ENCODE assay signal across 34 cellular contexts in the genomic region with DNA sequence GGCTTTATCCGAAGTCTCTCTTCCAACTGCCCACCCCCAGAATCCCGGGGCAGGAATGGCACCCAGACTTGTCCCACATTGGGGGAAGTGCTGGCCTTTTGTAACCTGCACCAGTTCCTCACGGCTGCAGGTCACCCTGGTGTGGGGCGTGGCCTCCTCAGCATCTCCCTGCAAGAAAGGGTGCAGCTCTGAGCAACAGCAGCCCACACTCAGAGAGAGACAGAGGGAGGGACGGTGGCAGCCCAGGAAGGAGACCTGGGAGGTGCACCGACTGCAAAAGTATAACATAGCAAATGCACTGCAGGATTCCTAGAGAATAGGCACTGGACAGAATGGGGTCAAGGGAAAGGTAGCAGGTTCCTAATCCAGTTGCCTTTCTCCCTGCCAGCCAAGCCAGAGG.
"Had no signal": no experiment of that assay in that cellular context is flagged by ENCODE, and none has a peak within 500 bp of the region (broad histone marks: within the 10 kb centered on the region; RNA-seq: fewer than 3 reads in every experiment).

No MANE protein-coding gene starts in this region.

- H3K4me1 Mint-ChIP-seq: activated naive CD4-positive, alpha-beta T cell treated with anti-CD3 and anti-CD28 coated beads, Interleukin-2, amount 50 U/mL, for 24 hours; activated naive CD8-positive, alpha-beta T cell treated with anti-CD3 and anti-CD28 coated beads, Interleukin-2, amount 50 U/mL, for 24 hours; activated T-helper 17 cell treated with anti-CD3 and anti-CD28 coated beads, Interleukin-2, amount 50 U/mL, for 72 hours; central memory CD8-positive, alpha-beta T cell had no signal

- H3K27ac Mint-ChIP-seq: activated naive CD4-positive, alpha-beta T cell treated with anti-CD3 and anti-CD28 coated beads for 36 hours; activated naive CD4-positive, alpha-beta T cell treated with anti-CD3 and anti-CD28 coated beads, Interleukin-2, amount 10 ng/mL, durations not matched to agents 7 days and 5 days; activated naive CD4-positive, alpha-beta T cell treated with anti-CD3 and anti-CD28 coated beads, Interleukin-2, amount 50 U/mL, for 24 hours; activated naive CD4-positive, alpha-beta T cell treated with anti-CD3 and anti-CD28 coated beads, Interleukin-2, amount 50 U/mL, for 72 hours; activated naive CD8-positive, alpha-beta T cell; activated naive CD8-positive, alpha-beta T cell treated with anti-CD3 and anti-CD28 coated beads for 36 hours; activated naive CD8-positive, alpha-beta T cell treated with anti-CD3 and anti-CD28 coated beads, Interleukin-2, amount 10 ng/mL, durations not matched to agents 7 days and 5 days; activated naive CD8-positive, alpha-beta T cell treated with anti-CD3 and anti-CD28 coated beads, Interleukin-2, amount 50 U/mL, for 24 hours; activated T-cell treated with anti-CD3 and anti-CD28 coated beads, Interleukin-2, amount 50 U/mL, for 24 hours; activated T-cell treated with anti-CD3 and anti-CD28 coated beads, Interleukin-2, amount 50 U/mL, for 72 hours; activated T-helper 1 cell treated with anti-CD3 and anti-CD28 coated beads, Interleukin-12 subunit alpha, Interleukin-12 subunit beta, Interleukin-2, Interleukin-4 antibody, amounts not matched to agents 30 ng/mL and 10 ng/mL and 1 ng/mL, durations not matched to agents 14 hours and 24 hours and 36 hours; activated T-helper 17 cell treated with anti-CD3 and anti-CD28 coated beads, Interleukin-2, amount 50 U/mL, for 72 hours; activated T-helper 2 cell treated with anti-CD3 and anti-CD28 coated beads, Interferon-gamma antibody, Interleukin-2, Interleukin-4, amounts not matched to agents 10 μg/mL and 5 μg/mL and 100 μg/mL, durations not matched to agents 14 hours and 24 hours and 36 hours had no signal

- H3K27me3 ChIP-seq: adrenal gland, ascending aorta, body of pancreas, brain microvascular endothelial cell had no signal

- H3K9me3 ChIP-seq: adrenal gland, ascending aorta, body of pancreas, breast epithelium had no signal

- H3K36me3 Mint-ChIP-seq: activated naive CD4-positive, alpha-beta T cell treated with anti-CD3 and anti-CD28 coated beads, Interleukin-2, amount 10 ng/mL, durations not matched to agents 7 days and 5 days; activated naive CD4-positive, alpha-beta T cell treated with anti-CD3 and anti-CD28 coated beads, Interleukin-2, amount 50 U/mL, for 24 hours; activated naive CD4-positive, alpha-beta T cell treated with anti-CD3 and anti-CD28 coated beads, Interleukin-2, amount 50 U/mL, for 72 hours; activated naive CD8-positive, alpha-beta T cell treated with anti-CD3 and anti-CD28 coated beads for 36 hours; activated naive CD8-positive, alpha-beta T cell treated with anti-CD3 and anti-CD28 coated beads, Interleukin-2, amount 10 ng/mL, durations not matched to agents 7 days and 5 days; brain had no signal

- H3K9me3 Mint-ChIP-seq: activated naive CD4-positive, alpha-beta T cell treated with anti-CD3 and anti-CD28 coated beads for 36 hours; activated naive CD4-positive, alpha-beta T cell treated with anti-CD3 and anti-CD28 coated beads, Interleukin-2, amount 10 ng/mL, durations not matched to agents 7 days and 5 days; activated naive CD4-positive, alpha-beta T cell treated with anti-CD3 and anti-CD28 coated beads, Interleukin-2, amount 50 U/mL, for 24 hours; activated naive CD4-positive, alpha-beta T cell treated with anti-CD3 and anti-CD28 coated beads, Interleukin-2, amount 50 U/mL, for 72 hours; activated naive CD8-positive, alpha-beta T cell treated with anti-CD3 and anti-CD28 coated beads for 36 hours; activated naive CD8-positive, alpha-beta T cell treated with anti-CD3 and anti-CD28 coated beads, Interleukin-2, amount 10 ng/mL, durations not matched to agents 7 days and 5 days; activated naive CD8-positive, alpha-beta T cell treated with anti-CD3 and anti-CD28 coated beads, Interleukin-2, amount 50 U/mL, for 24 hours; activated T-cell treated with anti-CD3 and anti-CD28 coated beads, Interleukin-2, amount 50 U/mL, for 24 hours; activated T-cell treated with anti-CD3 and anti-CD28 coated beads, Interleukin-2, amount 50 U/mL, for 4 hours; activated T-cell treated with anti-CD3 and anti-CD28 coated beads, Interleukin-2, amount 50 U/mL, for 72 hours; activated T-helper 1 cell treated with anti-CD3 and anti-CD28 coated beads, Interleukin-12 subunit alpha, Interleukin-12 subunit beta, Interleukin-2, Interleukin-4 antibody, amounts not matched to agents 30 ng/mL and 10 ng/mL and 1 ng/mL, durations not matched to agents 14 hours and 24 hours and 36 hours; activated T-helper 17 cell treated with anti-CD3 and anti-CD28 coated beads, Interleukin-2, amount 50 U/mL, for 72 hours; activated T-helper 2 cell treated with anti-CD3 and anti-CD28 coated beads, Interferon-gamma antibody, Interleukin-2, Interleukin-4, amounts not matched to agents 10 μg/mL and 5 μg/mL and 100 μg/mL, durations not matched to agents 14 hours and 24 hours and 36 hours; central memory CD8-positive, alpha-beta T cell had no signal

- H3K27me3 Mint-ChIP-seq: activated naive CD4-positive, alpha-beta T cell treated with anti-CD3 and anti-CD28 coated beads, Interleukin-2, amount 50 U/mL, for 24 hours; activated naive CD8-positive, alpha-beta T cell; activated naive CD8-positive, alpha-beta T cell treated with anti-CD3 and anti-CD28 coated beads for 36 hours had no signal

- H3K4me1 ChIP-seq: adrenal gland, ascending aorta, body of pancreas, breast epithelium had no signal

- H3K4me3 ChIP-seq: adrenal gland, ascending aorta, body of pancreas, breast epithelium, cardiac muscle cell had no signal

- ATAC-seq: activated naive CD4-positive, alpha-beta T cell treated with anti-CD3 and anti-CD28 coated beads, Interleukin-2, amount 50 U/mL, for 72 hours; activated naive CD8-positive, alpha-beta T cell treated with anti-CD3 and anti-CD28 coated beads, Interleukin-2, amount 50 U/mL, for 24 hours; activated T-cell treated with anti-CD3 and anti-CD28 coated beads, Interleukin-2, amount 50 U/mL, for 4 hours; activated T-cell treated with anti-CD3 and anti-CD28 coated beads, Interleukin-2, amount 50 U/mL, for 72 hours; activated T-helper 17 cell treated with anti-CD3 and anti-CD28 coated beads, Interleukin-2, amount 50 U/mL, for 72 hours; body of pancreas had no signal

- H3K4me3 Mint-ChIP-seq: activated naive CD4-positive, alpha-beta T cell treated with anti-CD3 and anti-CD28 coated beads for 36 hours; activated naive CD4-positive, alpha-beta T cell treated with anti-CD3 and anti-CD28 coated beads, Interleukin-2, amount 10 ng/mL, durations not matched to agents 7 days and 5 days; activated naive CD4-positive, alpha-beta T cell treated with anti-CD3 and anti-CD28 coated beads, Interleukin-2, amount 50 U/mL, for 24 hours; activated naive CD8-positive, alpha-beta T cell; activated naive CD8-positive, alpha-beta T cell treated with anti-CD3 and anti-CD28 coated beads for 36 hours; activated naive CD8-positive, alpha-beta T cell treated with anti-CD3 and anti-CD28 coated beads, Interleukin-2, amount 10 ng/mL, durations not matched to agents 7 days and 5 days; activated naive CD8-positive, alpha-beta T cell treated with anti-CD3 and anti-CD28 coated beads, Interleukin-2, amount 50 U/mL, for 24 hours; activated T-cell treated with anti-CD3 and anti-CD28 coated beads, Interleukin-2, amount 50 U/mL, for 24 hours; activated T-cell treated with anti-CD3 and anti-CD28 coated beads, Interleukin-2, amount 50 U/mL, for 4 hours; activated T-cell treated with anti-CD3 and anti-CD28 coated beads, Interleukin-2, amount 50 U/mL, for 72 hours; activated T-helper 1 cell treated with anti-CD3 and anti-CD28 coated beads, Interleukin-12 subunit alpha, Interleukin-12 subunit beta, Interleukin-2, Interleukin-4 antibody, amounts not matched to agents 30 ng/mL and 10 ng/mL and 1 ng/mL, durations not matched to agents 14 hours and 24 hours and 36 hours; activated T-helper 17 cell treated with anti-CD3 and anti-CD28 coated beads, Interleukin-2, amount 50 U/mL, for 72 hours; brain; central memory CD8-positive, alpha-beta T cell had no signal

- DNase-seq: activated effector memory CD4-positive, alpha-beta T cell treated with anti-CD3 and anti-CD28 coated beads, Interleukin-2, amount 50 U/mL, for 16 hours; activated effector memory CD4-positive, alpha-beta T cell treated with Interleukin-2 at 50 U/mL for 16 hours; activated gamma-delta T cell; activated gamma-delta T cell treated with Interleukin-2 at 50 U/mL for 16 hours; activated naive CD4-positive, alpha-beta T cell; activated naive CD4-positive, alpha-beta T cell treated with anti-CD3 and anti-CD28 coated beads for 36 hours; activated naive CD4-positive, alpha-beta T cell treated with anti-CD3 and anti-CD28 coated beads, Interleukin-2, amount 10 ng/mL, durations not matched to agents 7 days and 5 days; activated naive CD4-positive, alpha-beta T cell treated with anti-CD3 and anti-CD28 coated beads, Interleukin-2, amount 50 U/mL, for 16 hours; activated naive CD4-positive, alpha-beta T cell treated with Interleukin-2 at 50 U/mL for 16 hours; activated naive CD8-positive, alpha-beta T cell treated with anti-CD3 and anti-CD28 coated beads for 36 hours; activated naive CD8-positive, alpha-beta T cell treated with anti-CD3 and anti-CD28 coated beads, Interleukin-2, amount 10 ng/mL, durations not matched to agents 7 days and 5 days; activated naive CD8-positive, alpha-beta T cell treated with anti-CD3 and anti-CD28 coated beads, Interleukin-2, amount 50 U/mL, for 24 hours; activated T-cell treated with anti-CD3 and anti-CD28 coated beads, Interleukin-2, amount 50 U/mL, for 24 hours; activated T-cell treated with anti-CD3 and anti-CD28 coated beads, Interleukin-2, amount 50 U/mL, for 4 hours; activated T-cell treated with anti-CD3 and anti-CD28 coated beads, Interleukin-2, amount 50 U/mL, for 48 hours; activated T-cell treated with anti-CD3 and anti-CD28 coated beads, Interleukin-2, amount 50 U/mL, for 72 hours; adrenal gland; amniotic stem cell; aorta; body of pancreas; brain microvascular endothelial cell; central memory CD4-positive, alpha-beta T cell; cerebellar nuclear complex had no signal

- H3K27ac ChIP-seq: adrenal gland, ascending aorta, body of pancreas, brain microvascular endothelial cell, breast epithelium, cardiac muscle cell had no signal

- H3K36me3 ChIP-seq: adrenal gland, ascending aorta, brain microvascular endothelial cell, breast epithelium, cardiac muscle cell had no signal
